Comparison of ENCODE assay signal across 8 cellular contexts in the genomic region with DNA sequence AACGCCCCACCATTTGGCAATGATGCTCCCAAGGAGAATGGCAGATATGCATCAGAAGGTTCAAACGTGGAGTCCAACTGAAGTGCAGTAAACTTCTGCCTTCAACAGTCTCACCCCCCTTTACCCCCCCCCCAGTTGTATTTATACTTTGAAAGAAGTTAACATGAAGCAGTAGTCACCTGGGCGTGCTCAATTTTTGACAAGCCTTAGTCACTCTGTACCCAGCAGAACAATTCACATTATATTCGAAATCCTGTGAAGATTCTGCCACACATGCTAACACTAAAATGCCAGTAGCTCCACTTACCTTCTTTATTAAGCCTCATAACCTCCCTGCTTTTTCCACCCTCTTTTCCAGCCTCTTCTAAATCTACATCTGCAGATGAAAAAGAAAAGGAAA. TPM values are rescaled to one million over a fixed set of nuclear protein-coding genes. Genes with fewer than 3 reads are reported as not detected.
A peak's percentile ranks its signal among the peaks of the same experiment; 100 is the strongest.
DNase-seq lines count a peak whose midpoint lies in the region; ATAC-seq and TF ChIP-seq lines count a peak whose summit lies in the region.

No MANE protein-coding gene starts in this region.

- H4K20me1 ChIP-seq in mammary epithelial cell (ENCODE audit: insufficient read depth, low read length): no peaks in the 10 kb centered on the region

- BruUV-seq in mammary epithelial cell (replicated peaks; lab: Mats Ljungman, UMichigan): no TSS peak

- in situ Hi-C loops in mammary epithelial cell (cut with MboI; ENCODE audit: low sequenced_read_pairs in 2 of 2): loop anchor here in 1 of 2 donors (10.0 to 25.0 kb wide), 2 partner anchors 111 to 137 kb away; no protein-coding TSS in a partner anchor

- DNase-seq in heart left ventricle (no peak), Right ventricle myocardium inferior (ENCODE audit: missing footprints) (no peak), mammary epithelial cell (no peak), upper lobe of right lung (no peak), ureter (ENCODE audit: low spot score) (no peak), inferior parietal cortex (ENCODE audit: extremely low spot score) (no peak)
- DNase-seq in activated CD8-positive, alpha-beta memory T cell treated with anti-CD3 and anti-CD28 coated beads, Interleukin-2, amount 50 U/mL, for 4 hours: no peak

- WGBS in heart left ventricle, 4 donors: 49 to 65% (median 58%) methylated on average over 4 of the region's 4 CpGs
- 13% methylated on average over 4 of the region's 4 CpGs for WGBS in mammary epithelial cell (ENCODE audit: low coverage, missing lambda C conversion rate)
- WGBS in mesodermal cell (ENCODE audit: insufficient coverage in 2 of 2), 2 experiments: 47 to 71% methylated on average over 2 of the region's 4 CpGs

- peaks cover 16% of the 10 kb centered on the region for H3K79me2 ChIP-seq in mammary epithelial cell (ENCODE audit: insufficient read depth, low read length)

- H3K9ac ChIP-seq in mammary epithelial cell (ENCODE audit: insufficient read depth, low read length): peak overlapping the region; percentile 99

- CTCF ChIA-PET in mammary epithelial cell (lab: Charles Lee; ENCODE audit: low non-redundant PET): interaction anchor here (0.7 kb wide), 1 partner anchor 105 kb away, joined by 10 read pairs; no protein-coding TSS in a partner anchor

- H3K4me1 ChIP-seq in heart left ventricle (peaks cover 0 to 34% (median 10%) of the 10 kb centered on the region in 12 donors), mammary epithelial cell (ENCODE audit: insufficient read depth, low read length) (peaks cover 17% of the 10 kb centered on the region), mesodermal cell (ENCODE audit: control insufficient read depth, insufficient read depth, low read length, poor library complexity, severe bottlenecking) (peaks cover 14% of the 10 kb centered on the region), upper lobe of right lung (no peaks in the 10 kb centered on the region)

- TF ChIP-seq POLR2A in heart left ventricle (IDR thresholded peaks at IDR 0.05): no peak

- dilution Hi-C loops in mammary epithelial cell (cut with HindIII; ENCODE audit: low sequenced_read_pairs): no loop called here

- H3K36me3 ChIP-seq in heart left ventricle (peaks cover 0 to 6% (median 3%) of the 10 kb centered on the region in 9 donors), mammary epithelial cell (ENCODE audit: insufficient read depth, low read length) (no peaks in the 10 kb centered on the region), mesodermal cell (ENCODE audit: control insufficient read depth, insufficient read depth, low read length) (peaks cover 19% of the 10 kb centered on the region), upper lobe of right lung (no peaks in the 10 kb centered on the region)

- TF ChIP-seq CTCF in heart left ventricle (IDR thresholded peaks at IDR 0.05) (no peak), mammary epithelial cell (conservative IDR thresholded peaks at IDR 0.05 in 1 of 2, IDR thresholded peaks at IDR 0.05 in 1 of 2; ENCODE audit: extremely low read depth in 1 of 2, insufficient read depth in 1 of 2, low read depth in 1 of 2, low read length in 2 of 2) (no peak), upper lobe of right lung (IDR thresholded peaks at IDR 0.05) (no peak)

- H3K9me3 ChIP-seq in heart left ventricle: no peaks in the 10 kb centered on the region
- H3K9me3 ChIP-seq in mammary epithelial cell (replicated peaks; ENCODE audit: insufficient read depth, low read length): no peaks in the 10 kb centered on the region
- no peaks in the 10 kb centered on the region for H3K9me3 ChIP-seq in mesodermal cell (ENCODE audit: control insufficient read depth, low read length)
- no peaks in the 10 kb centered on the region for H3K9me3 ChIP-seq in upper lobe of right lung

- intact Hi-C loops in heart left ventricle (cut with DNase I): loop anchor here (5.0 to 10.0 kb wide), 12 partner anchors 71 to 407 kb away; partner anchors contain the start of gene NAMPT (in 1 of the 10)
- intact Hi-C loops in Right ventricle myocardium inferior (cut with DNase I): loop anchor here (5.0 to 10.0 kb wide), 4 partner anchors 113 to 221 kb away; no protein-coding TSS in a partner anchor
- intact Hi-C loops in mammary epithelial cell (cut with micrococcal nuclease): loop anchor here (5.0 kb wide), 1 partner anchor 43 kb away; no protein-coding TSS in a partner anchor
- intact Hi-C loops in upper lobe of right lung (cut with DNase I): no loop called here

- peak overlapping the region; percentile 27 to 90 (median 84) for H3K4me3 ChIP-seq in heart left ventricle
- H3K4me3 ChIP-seq in mammary epithelial cell (replicated peaks in 1 of 3; ENCODE audit: insufficient read depth in 1 of 3, low read depth in 2 of 3, low read length in 3 of 3): peak overlapping the region; percentile 77 to 98 (median 93)
- peak overlapping the region; percentile 87 for H3K4me3 ChIP-seq in mesodermal cell (ENCODE audit: extremely low read depth, insufficient read depth, low read length, poor library complexity, severe bottlenecking)
- H3K4me3 ChIP-seq in upper lobe of right lung: peak overlapping the region; percentile 71

- peak overlapping the region in 4 of 12 donors; percentile 82 to 90 (median 88) for H3K27ac ChIP-seq in heart left ventricle
- peak overlapping the region; percentile 93 for H3K27ac ChIP-seq in mammary epithelial cell (ENCODE audit: insufficient read depth, low read depth, low read length)
- H3K27ac ChIP-seq in mesodermal cell (ENCODE audit: low read depth, low read length, severe bottlenecking): no peak overlapping the region
- H3K27ac ChIP-seq in upper lobe of right lung: no peak overlapping the region

- peak overlapping the region; percentile 99 for H2AFZ ChIP-seq in mammary epithelial cell (ENCODE audit: low read depth, low read length)

- H3K27me3 ChIP-seq in heart left ventricle: peaks cover 0 to 3% (median 0%) of the 10 kb centered on the region in 9 donors
- no peaks in the 10 kb centered on the region for H3K27me3 ChIP-seq in mammary epithelial cell (ENCODE audit: insufficient read depth, low read length)
- no peaks in the 10 kb centered on the region for H3K27me3 ChIP-seq in upper lobe of right lung

- no peak for ATAC-seq in heart left ventricle
- no peak for ATAC-seq in Right ventricle myocardium inferior
- no peak for ATAC-seq in upper lobe of right lung

- H3K4me2 ChIP-seq in mammary epithelial cell (ENCODE audit: insufficient read depth, low read depth, low read length): peak overlapping the region; percentile 95

RNA-seq across cellular contexts. Expression of gene ATXN7L1, which starts 0.9 kb away (rescaled TPM):
- total RNA-seq in heart left ventricle (10 to 100 TPM in 1 of 9 donors, 1 to 10 TPM in 8; 2.3 to 10.6 (median 5.6) TPM), Right ventricle myocardium inferior (6.7 TPM), mammary epithelial cell (10 to 100 TPM in 1 of 2 donors, 1 to 10 TPM in 1; 5.8 to 10.9 TPM), upper lobe of right lung (12.9 TPM), ureter (31.6 TPM)
- polyA plus RNA-seq in heart left ventricle (1 to 10 TPM; 2.0 to 2.6 TPM), mammary epithelial cell (2.4 TPM)
- 2.3 TPM for polyA minus RNA-seq in mammary epithelial cell
- polyA plus RNA-seq in mesodermal cell (2013, experiment 1 of 2): 6.5 TPM
- polyA plus RNA-seq in mesodermal cell (2013, experiment 2 of 2): 7.4 TPM
